Comparison of ENCODE assay signal across 1 cellular context in genomic region chr2:42147641-42148274, GRCh38.
A peak's percentile ranks its signal among the peaks of the same experiment; 100 is the strongest.
TF ChIP-seq lines count a peak whose summit lies in the region.

No MANE protein-coding gene starts in this region.

TF ChIP-seq in IMR-90, 13 proteins besides CTCF, POLR2A, EP300 and RAD21:
- TF ChIP-seq CHD1 (IDR thresholded peaks at IDR 0.05; ENCODE audit: low read depth, low read length) = no peak
- TF ChIP-seq CEBPB (IDR thresholded peaks at IDR 0.05; ENCODE audit: low read depth, low read length) = peak; percentile 65
- TF ChIP-seq ELK1 (IDR thresholded peaks at IDR 0.05; ENCODE audit: borderline replicate concordance, low read depth, low read length) = no peak
- TF ChIP-seq BHLHE40 (IDR thresholded peaks at IDR 0.05; ENCODE audit: low read depth, low read length) = peak; percentile 8; the same call in 1 of the 2 replicates
- no peak for TF ChIP-seq NFE2L2 (IDR thresholded peaks at IDR 0.05; ENCODE audit: low read depth, low read length)
- no peak for TF ChIP-seq MAFK (IDR thresholded peaks at IDR 0.05; ENCODE audit: low read depth, low read length)
- no peak for TF ChIP-seq FOS (IDR thresholded peaks at IDR 0.05; ENCODE audit: low read depth, low read length)
- no peak for TF ChIP-seq SMC3 (IDR thresholded peaks at IDR 0.05; ENCODE audit: low read depth, low read length)
- TF ChIP-seq RCOR1 (IDR thresholded peaks at IDR 0.05; ENCODE audit: insufficient replicate concordance, low read length) = no peak
- no peak for TF ChIP-seq RFX5 (IDR thresholded peaks at IDR 0.05; ENCODE audit: low read depth, low read length)
